9 cellular contexts compared by ENCODE assay signal in genomic region chr21:36203603-36203889, GRCh38. TPM values are rescaled to one million over a fixed set of nuclear protein-coding genes. Genes with fewer than 3 reads are reported as not detected.
DNase-seq lines count a peak whose midpoint lies in the region; ATAC-seq lines count a peak whose summit lies in the region.
"Had no signal": no experiment of that assay in that cellular context is flagged by ENCODE, and none has a peak within 500 bp of the region (broad histone marks: within the 10 kb centered on the region; RNA-seq: fewer than 3 reads in every experiment).

No MANE protein-coding gene starts in this region.

- H3K36me3 Mint-ChIP-seq in activated CD4-positive, alpha-beta memory T cell treated with anti-CD3 and anti-CD28 coated beads for 36 hours = peaks cover 11% of the 10 kb centered on the region

- no peaks in the 10 kb centered on the region for H3K9me3 Mint-ChIP-seq in activated CD4-positive, alpha-beta memory T cell treated with anti-CD3 and anti-CD28 coated beads for 36 hours

- peak overlapping the region; percentile 15 for H3K27ac Mint-ChIP-seq in activated CD4-positive, alpha-beta memory T cell treated with anti-CD3 and anti-CD28 coated beads for 36 hours
- H3K27ac Mint-ChIP-seq: activated naive CD8-positive, alpha-beta T cell had no signal

- POLR2A ChIA-PET in activated CD4-positive, alpha-beta memory T cell treated with anti-CD3 and anti-CD28 coated beads for 36 hours (lab: Charles Lee) = interaction anchor here (1.0 kb wide), 1 partner anchor 116 kb away, joined by 3 read pairs; the partner anchor contains the start of gene MORC3

- DNase-seq in ACHN (peak; percentile 83), H4 (ENCODE audit: low spot score) (peak; percentile 82), head of caudate nucleus (peak in 40 of 42 donors; percentile 19 to 82 (median 54)), NCI-H1417 treated with DMSO at 0.1 percent for 48 hours (lab: John Stamatoyannopoulos, UW) (no peak), HUDEP-2 (lab: John Stamatoyannopoulos, UW; ENCODE audit: unreplicated experiment in 76 of 76) (no peak)
- peak; percentile 81 for DNase-seq in activated CD4-positive, alpha-beta memory T cell treated with anti-CD3 and anti-CD28 coated beads for 36 hours
- DNase-seq in stimulated activated CD8-positive, alpha-beta memory T cell treated with anti-CD3 and anti-CD28 coated beads, Interleukin-2, amount 100 ng/mL, for 48 hours (ENCODE audit: low read depth in 2 of 2) = peak; percentile 25 to 34

- H3K4me1 Mint-ChIP-seq in activated CD4-positive, alpha-beta memory T cell treated with anti-CD3 and anti-CD28 coated beads for 36 hours (ENCODE audit: low read depth) = peaks cover 26% of the 10 kb centered on the region

- in situ Hi-C loops in ACHN (cut with HindIII; ENCODE audit: low pct_ligation_motif_present, low pct_unique_long_range_greater_than_20kb, low sequenced_read_pairs) = no loop called here

- CTCF ChIA-PET in activated CD4-positive, alpha-beta memory T cell treated with anti-CD3 and anti-CD28 coated beads for 36 hours (lab: Charles Lee) = interaction anchor here (0.6 to 1.6 kb wide), 6 partner anchors 9 to 176 kb away, joined by 3 to 6 read pairs (median 4); no protein-coding TSS in a partner anchor

- intact Hi-C loops in activated CD4-positive, alpha-beta memory T cell treated with anti-CD3 and anti-CD28 coated beads for 36 hours (cut with micrococcal nuclease) = no loop called here
- intact Hi-C loops in head of caudate nucleus (cut with DNase I) = loop anchor here (10.0 kb wide), 1 partner anchor 59 kb away; no protein-coding TSS in a partner anchor

- no peaks in the 10 kb centered on the region for H3K27me3 Mint-ChIP-seq in activated CD4-positive, alpha-beta memory T cell treated with anti-CD3 and anti-CD28 coated beads for 36 hours
- H3K27me3 Mint-ChIP-seq: activated naive CD8-positive, alpha-beta T cell had no signal

- no peak for ATAC-seq in GM19452 (IDR thresholded peaks at IDR 0.05; ENCODE audit: unreplicated experiment)

- no peak overlapping the region for H3K4me3 Mint-ChIP-seq in activated CD4-positive, alpha-beta memory T cell treated with anti-CD3 and anti-CD28 coated beads for 36 hours
- H3K4me3 Mint-ChIP-seq: activated naive CD8-positive, alpha-beta T cell had no signal

RNA-seq across cellular contexts. Expression of gene DOP1B, which starts 46.9 kb away (rescaled TPM):
- total RNA-seq in H4 (2014; rRNA removed; shearing (Covaris generic)) = 1.2 and 1.5 TPM in 2 replicates
- total RNA-seq in activated CD4-positive, alpha-beta memory T cell treated with anti-CD3 and anti-CD28 coated beads for 36 hours = 10 to 100 TPM; 19.4 to 19.6 TPM

Comparison
In these comparisons a context has a peak if more than half of its experiments do, and no peak if none do; other contexts are left out.
1. DNase-seq: peak in ACHN (single experiment), H4 (single experiment), activated CD4-positive, alpha-beta memory T cell treated with anti-CD3 and anti-CD28 coated beads for 36 hours (single experiment), head of caudate nucleus (40 of 42) and stimulated activated CD8-positive, alpha-beta memory T cell treated with anti-CD3 and anti-CD28 coated beads, Interleukin-2, amount 100 ng/mL, for 48 hours (2 of 2); none in NCI-H1417 treated with DMSO at 0.1 percent for 48 hours (single experiment) and HUDEP-2 (0 of 76).